In genomic region chr6:107729098-107729497, GRCh38 we compare ENCODE assay signal across 17 cellular contexts.
DNase-seq lines count a peak whose midpoint lies in the region; ATAC-seq and TF ChIP-seq lines count a peak whose summit lies in the region.
"Had no signal": no experiment of that assay in that cellular context is flagged by ENCODE, and none has a peak within 500 bp of the region (broad histone marks: within the 10 kb centered on the region; RNA-seq: fewer than 3 reads in every experiment).

No MANE protein-coding gene starts in this region.

- H3K36me3 Mint-ChIP-seq in activated T-cell treated with anti-CD3 and anti-CD28 coated beads, Interleukin-2, amount 50 U/mL, for 4 hours (ENCODE audit: insufficient read depth): peaks cover 7% of the 10 kb centered on the region
- no peaks in the 10 kb centered on the region for H3K36me3 Mint-ChIP-seq in chondrocyte (ENCODE audit: low read depth)
- H3K36me3 Mint-ChIP-seq: mesothelial cell of epicardium had no signal

- H3K27ac Mint-ChIP-seq in chondrocyte (ENCODE audit: unreplicated experiment): no peak overlapping the region
- H3K27ac Mint-ChIP-seq: mesothelial cell of epicardium had no signal

- no peaks in the 10 kb centered on the region for H3K9me3 Mint-ChIP-seq in activated T-cell treated with anti-CD3 and anti-CD28 coated beads, Interleukin-2, amount 50 U/mL, for 4 hours
- no peaks in the 10 kb centered on the region for H3K9me3 Mint-ChIP-seq in chondrocyte (ENCODE audit: low read depth)
- H3K9me3 Mint-ChIP-seq: mesothelial cell of epicardium had no signal

- peak; percentile 21 for TF ChIP-seq CTCF in chondrocyte (IDR thresholded peaks at IDR 0.05)
- peak; percentile 19 for TF ChIP-seq CTCF in retinal pigment epithelial cell (conservative IDR thresholded peaks at IDR 0.05; ENCODE audit: low read depth, low read length)

- ATAC-seq in activated T-cell treated with anti-CD3 and anti-CD28 coated beads, Interleukin-2, amount 50 U/mL, for 4 hours: no peak
- no peak for ATAC-seq in GM19463 (IDR thresholded peaks at IDR 0.05; ENCODE audit: unreplicated experiment)
- ATAC-seq: gastroesophageal sphincter, GM12878 had no signal

- peaks cover 83% of the 10 kb centered on the region for H3K4me1 Mint-ChIP-seq in activated T-cell treated with anti-CD3 and anti-CD28 coated beads, Interleukin-2, amount 50 U/mL, for 4 hours (ENCODE audit: low read depth)
- H3K4me1 Mint-ChIP-seq in chondrocyte (ENCODE audit: low read depth): peaks cover 3% of the 10 kb centered on the region
- H3K4me1 Mint-ChIP-seq: mesothelial cell of epicardium had no signal

- no peak overlapping the region for H3K4me3 ChIP-seq in retinal pigment epithelial cell (ENCODE audit: low read length)
- H3K4me3 ChIP-seq: dorsolateral prefrontal cortex, gastroesophageal sphincter, GM12878, thyroid gland had no signal

- DNase-seq in activated T-cell treated with anti-CD3 and anti-CD28 coated beads, Interleukin-2, amount 50 U/mL, for 4 hours: no peak
- DNase-seq in activated T-cell treated with anti-CD3 and anti-CD28 coated beads for 4 hours (no peak), NCI-H82 (lab: John Stamatoyannopoulos, UW) (peak; percentile 45), chondrocyte (ENCODE audit: low spot score) (no peak), retinal pigment epithelial cell (ENCODE audit: low read depth) (no peak), GM19240 (ENCODE audit: insufficient read length, low spot score) (no peak), DMS153 (lab: John Stamatoyannopoulos, UW) (no peak)
- DNase-seq: activated CD8-positive, alpha-beta memory T cell treated with anti-CD3 and anti-CD28 coated beads for 24 hours; dorsolateral prefrontal cortex; KBM-7; NCI-H1694 treated with DMSO at 0.1 percent for 48 hours; Right ventricle myocardium superior; thyroid gland had no signal

- peak overlapping the region; percentile 85 for H3K4me3 Mint-ChIP-seq in activated T-cell treated with anti-CD3 and anti-CD28 coated beads, Interleukin-2, amount 50 U/mL, for 4 hours
- H3K4me3 Mint-ChIP-seq in chondrocyte (ENCODE audit: unreplicated experiment): no peak overlapping the region
- H3K4me3 Mint-ChIP-seq: mesothelial cell of epicardium had no signal

- H3K27me3 Mint-ChIP-seq in activated T-cell treated with anti-CD3 and anti-CD28 coated beads, Interleukin-2, amount 50 U/mL, for 4 hours (ENCODE audit: low read depth): no peaks in the 10 kb centered on the region
- peaks cover 22% of the 10 kb centered on the region for H3K27me3 Mint-ChIP-seq in chondrocyte (ENCODE audit: low read depth)
